In the genomic region with DNA sequence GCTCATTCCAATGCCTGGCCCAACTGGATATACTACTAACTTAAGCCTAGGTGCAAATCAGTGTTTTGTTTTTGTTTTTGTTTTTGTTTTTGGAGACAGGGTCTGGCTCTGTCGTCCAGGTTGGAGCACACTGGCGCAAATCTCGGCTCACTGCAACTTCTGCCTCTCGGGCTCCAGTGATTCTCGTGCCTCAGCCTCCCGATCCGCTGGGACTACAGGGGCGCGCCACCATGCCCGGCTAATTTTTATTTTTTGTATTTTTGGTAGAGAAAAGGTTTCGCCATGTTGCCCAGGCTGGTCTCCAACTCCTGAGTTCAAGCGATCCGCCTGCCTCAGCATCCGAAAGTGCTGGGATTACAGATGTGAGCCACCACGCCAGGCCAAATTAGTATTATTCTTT, we compare ENCODE assay signal across 8 cellular contexts. TPM values are rescaled to one million over a fixed set of nuclear protein-coding genes. Genes with fewer than 3 reads are reported as not detected.
DNase-seq lines count a peak whose midpoint lies in the region; ATAC-seq and TF ChIP-seq lines count a peak whose summit lies in the region.

No MANE protein-coding gene starts in this region.

- H3K4me3 ChIP-seq in LNCaP clone FGC (ENCODE audit: low read depth, low read length) (peak overlapping the region; percentile 84), colonic mucosa (peak overlapping the region; percentile 69), neural progenitor cell (peak overlapping the region; percentile 94)

- peak overlapping the region; percentile 49 to 97 (median 71) for H3K27ac Mint-ChIP-seq in CD14-positive monocyte
- no peak overlapping the region for H3K27ac Mint-ChIP-seq in neural progenitor cell

- H3K36me3 ChIP-seq in colonic mucosa (no peaks in the 10 kb centered on the region), neural progenitor cell (no peaks in the 10 kb centered on the region)

- H3K9me3 Mint-ChIP-seq in CD14-positive monocyte (no peaks in the 10 kb centered on the region), neural progenitor cell (no peaks in the 10 kb centered on the region)

- H3K36me3 Mint-ChIP-seq in CD14-positive monocyte, result peaks cover 4 to 6% of the 10 kb centered on the region in 2 donors
- peaks cover 17% of the 10 kb centered on the region for H3K36me3 Mint-ChIP-seq in neural progenitor cell

- H3K27me3 ChIP-seq in colonic mucosa (no peaks in the 10 kb centered on the region), neural progenitor cell (no peaks in the 10 kb centered on the region)

- H3K9ac ChIP-seq in colonic mucosa (ENCODE audit: low read depth in 2 of 2, low read length in 2 of 2) (no peak overlapping the region), neural progenitor cell (no peak overlapping the region)

- TF ChIP-seq CTCF in CD14-positive monocyte (IDR thresholded peaks at IDR 0.05) (no peak), LNCaP clone FGC (IDR thresholded peaks at IDR 0.05; ENCODE audit: control insufficient read depth, extremely low read depth, insufficient read depth) (no peak), colonic mucosa (IDR thresholded peaks at IDR 0.05) (no peak), neural progenitor cell (IDR thresholded peaks at IDR 0.05) (no peak)

- H3K9me3 ChIP-seq in colonic mucosa, result no peaks in the 10 kb centered on the region
- no peaks in the 10 kb centered on the region for H3K9me3 ChIP-seq in neural progenitor cell (ENCODE audit: low read depth)

- DNase-seq in CD14-positive monocyte (ENCODE audit: low spot score), result no peak
- DNase-seq in LNCaP clone FGC (ENCODE audit: low read depth), result no peak
- DNase-seq in colonic mucosa, result no peak
- no peak for DNase-seq in neural progenitor cell (ENCODE audit: low spot score)
- DNase-seq in NCI-H2171 (lab: John Stamatoyannopoulos, UW), result no peak
- no peak for DNase-seq in A172 (ENCODE audit: low spot score)
- DNase-seq in Ammon's horn (ENCODE audit: low spot score), result no peak

- H3K4me1 ChIP-seq in colonic mucosa (peaks cover 7% of the 10 kb centered on the region), neural progenitor cell (peaks cover 12% of the 10 kb centered on the region)

- H3K4me1 Mint-ChIP-seq in CD14-positive monocyte (peaks cover 40% of the 10 kb centered on the region), neural progenitor cell (peaks cover 26% of the 10 kb centered on the region)

- H3K27ac ChIP-seq in colonic mucosa, result no peak overlapping the region
- no peak overlapping the region for H3K27ac ChIP-seq in neural progenitor cell

- H3K27me3 Mint-ChIP-seq in CD14-positive monocyte (ENCODE audit: low read depth in 3 of 3) (no peaks in the 10 kb centered on the region), neural progenitor cell (ENCODE audit: insufficient read depth, low read depth) (no peaks in the 10 kb centered on the region)

- H3K79me2 ChIP-seq in neural progenitor cell (ENCODE audit: low read depth), result peaks cover 63% of the 10 kb centered on the region

- H3F3A ChIP-seq in neural progenitor cell (ENCODE audit: low read depth), result peaks cover 16% of the 10 kb centered on the region

- intact Hi-C loops in CD14-positive monocyte (cut with micrococcal nuclease) (no loop called here), colonic mucosa (cut with DNase I) (loop anchor here (10.0 kb wide), 1 partner anchor 239 kb away; a partner anchor contains a TSS)

- H4K20me1 ChIP-seq in neural progenitor cell (ENCODE audit: low read depth), result no peaks in the 10 kb centered on the region

- ATAC-seq in esophagus mucosa, result no peak

- H3K4me3 Mint-ChIP-seq in CD14-positive monocyte (peak overlapping the region in 1 of 2 donors; percentile 37), neural progenitor cell (peak overlapping the region; percentile 77)

- peak overlapping the region; percentile 92 for H3K4me2 ChIP-seq in neural progenitor cell

- H2AFZ ChIP-seq in neural progenitor cell (replicated peaks), result no peak overlapping the region

RNA-seq across cellular contexts. Expression of a gene that starts 1.6 kb away (rescaled TPM):
- 1 to 10 TPM; 4.8 to 6.5 TPM for polyA plus RNA-seq in CD14-positive monocyte
- 10 to 100 TPM; 26.5 to 34.2 TPM for total RNA-seq in colonic mucosa
- 31.7 and 47.0 TPM in 2 replicates for total RNA-seq in neural progenitor cell (ENCODE audit: low replicate concordance)
- 19.2 TPM for total RNA-seq in esophagus mucosa
- 17.2 and 17.6 TPM in 2 replicates for total RNA-seq in A172 (2014; rRNA removed; shearing (Covaris generic))
